8 cellular contexts compared by ENCODE assay signal in genomic region chr14:64878775-64879634, GRCh38. TPM values are rescaled to one million over a fixed set of nuclear protein-coding genes. Genes with fewer than 3 reads are reported as not detected.
DNase-seq lines count a peak whose midpoint lies in the region; ATAC-seq and TF ChIP-seq lines count a peak whose summit lies in the region.

No MANE protein-coding gene starts in this region.

- no peak overlapping the region for H3K27ac ChIP-seq in endodermal cell (ENCODE audit: low read depth, low read length)
- no peak overlapping the region for H3K27ac ChIP-seq in osteoblast (ENCODE audit: low read depth, low read length)

- no peaks in the 10 kb centered on the region for H3K36me3 Mint-ChIP-seq in endodermal cell (ENCODE audit: low read depth)

- no peak overlapping the region for H3K4me2 ChIP-seq in osteoblast (ENCODE audit: insufficient read depth, low read length)

- no peak for ATAC-seq in GM18861 (IDR thresholded peaks at IDR 0.05; ENCODE audit: unreplicated experiment)
- no peak for ATAC-seq in GM21447 (IDR thresholded peaks at IDR 0.05; ENCODE audit: unreplicated experiment)

- H3K27ac Mint-ChIP-seq in endodermal cell: no peak overlapping the region

- H3K4me1 ChIP-seq in endodermal cell (ENCODE audit: control insufficient read depth, insufficient read depth, low read length) (no peaks in the 10 kb centered on the region), osteoblast (ENCODE audit: insufficient read depth, low read length) (no peaks in the 10 kb centered on the region)

- H3K4me1 Mint-ChIP-seq in endodermal cell: peaks cover 5% of the 10 kb centered on the region

- 3 to 5% methylated on average over 20 to 43 of the region's 43 CpGs for WGBS in endodermal cell (ENCODE audit: insufficient coverage in 1 of 2, insufficient read length in 1 of 2), 2 experiments

- no peaks in the 10 kb centered on the region for H4K20me1 ChIP-seq in osteoblast (ENCODE audit: insufficient read depth, low read length)

- TF ChIP-seq CTCF in endodermal cell (conservative IDR thresholded peaks at IDR 0.05): no peak
- TF ChIP-seq CTCF in osteoblast (IDR thresholded peaks at IDR 0.05; ENCODE audit: extremely low read depth, low read depth, low read length): no peak

- H3K4me3 ChIP-seq in endodermal cell (ENCODE audit: low read length): peak overlapping the region; percentile 78
- no peak overlapping the region for H3K4me3 ChIP-seq in osteoblast (ENCODE audit: insufficient read depth, low read length)

- H3K9me3 ChIP-seq in endodermal cell (ENCODE audit: control insufficient read depth, low read length) (no peaks in the 10 kb centered on the region), osteoblast (ENCODE audit: low read depth, low read length) (no peaks in the 10 kb centered on the region)

- H3K4me3 Mint-ChIP-seq in endodermal cell: peak overlapping the region; percentile 64

- H3K79me2 ChIP-seq in osteoblast (ENCODE audit: insufficient read depth, low read length): no peaks in the 10 kb centered on the region

- H2AFZ ChIP-seq in osteoblast (ENCODE audit: low read length): no peak overlapping the region

- H3K9ac ChIP-seq in endodermal cell (ENCODE audit: extremely low read depth, low read length, poor library complexity, severe bottlenecking): no peak overlapping the region

- H3K36me3 ChIP-seq in endodermal cell (ENCODE audit: control insufficient read depth, insufficient read depth, low read length) (no peaks in the 10 kb centered on the region), osteoblast (ENCODE audit: insufficient read depth, low read length) (no peaks in the 10 kb centered on the region)

- H3K9me3 Mint-ChIP-seq in endodermal cell: no peaks in the 10 kb centered on the region

- H3K27me3 ChIP-seq in endodermal cell (ENCODE audit: control insufficient read depth, insufficient read depth, low read length, poor library complexity, severe bottlenecking) (peaks cover 92% of the 10 kb centered on the region), osteoblast (ENCODE audit: insufficient read depth, low read length) (peaks cover 76% of the 10 kb centered on the region)

- peak; percentile 3 for DNase-seq in activated CD4-positive, alpha-beta T cell treated with anti-CD3 and anti-CD28 coated beads for 48 hours
- DNase-seq in activated CD4-positive, alpha-beta T cell treated with anti-CD3 and anti-CD28 coated beads for 1 hour: no peak
- peak; percentile 84 for DNase-seq in NCI-H69 (lab: John Stamatoyannopoulos, UW)
- DNase-seq in endodermal cell: peak; percentile 78
- peak; percentile 41 for DNase-seq in osteoblast (ENCODE audit: insufficient read length, low spot score, missing footprints)
- no peak for DNase-seq in RPMI8226

- peaks cover 81% of the 10 kb centered on the region for H3K27me3 Mint-ChIP-seq in endodermal cell (ENCODE audit: insufficient read depth)

RNA-seq across cellular contexts. Expression of gene SPTB, which starts 0.7 kb away (rescaled TPM):
- total RNA-seq in endodermal cell: 1 to 10 TPM in 1 of 2 donors, under 1 TPM in 1; 0.77 to 1.4 TPM
- 0.36 TPM for polyA plus RNA-seq in endodermal cell (2013, experiment 1 of 2)
- 0.41 TPM for polyA plus RNA-seq in endodermal cell (2013, experiment 2 of 2)
- under 0.01 TPM in 1 of 2 replicates, not detected in the other for total RNA-seq in osteoblast

RNA-seq across cellular contexts. Expression of gene CHURC1, which starts 35.2 kb away (rescaled TPM):
- total RNA-seq in endodermal cell (10 to 100 TPM; 56.7 to 63.2 TPM), osteoblast (79.6 and 100 TPM in 2 replicates)
- polyA plus RNA-seq in endodermal cell (2013, experiment 1 of 2): 48.4 TPM
- polyA plus RNA-seq in endodermal cell (2013, experiment 2 of 2): 36.6 TPM

Comparison
In these comparisons a context has a peak if more than half of its experiments do, and no peak if none do; other contexts are left out.
1. DNase-seq: peak in activated CD4-positive, alpha-beta T cell treated with anti-CD3 and anti-CD28 coated beads for 48 hours (single experiment), NCI-H69 (single experiment), endodermal cell (single experiment) and osteoblast (single experiment); none in activated CD4-positive, alpha-beta T cell treated with anti-CD3 and anti-CD28 coated beads for 1 hour (single experiment) and RPMI8226 (single experiment).